ENCODE assay signal across 1 cellular context in genomic region chr2:48114256-48114655, GRCh38.
TF ChIP-seq lines count a peak whose summit lies in the region.

No MANE protein-coding gene starts in this region.

TF ChIP-seq in HEK293, 187 proteins besides CTCF, POLR2A, EP300 and RAD21 (continued from another document):
- TF ChIP-seq ZNF518A (tag by site-specific recombination; conservative IDR thresholded peaks at IDR 0.05; ENCODE audit: low read depth) (peak; percentile 53), ZNF184 (tag by site-specific recombination; IDR thresholded peaks at IDR 0.05) (0 out of 2 replicates have a peak, but pooled peaks have one; percentile 23), ZNF324 (tag by site-specific recombination; IDR thresholded peaks at IDR 0.05) (0 out of 2 replicates have a peak, but pooled peaks have one; percentile 57), BCL11A (tag by site-specific recombination; IDR thresholded peaks at IDR 0.05; ENCODE audit: low read depth) (no peak), ZFP3 (tag by site-specific recombination; IDR thresholded peaks at IDR 0.05; ENCODE audit: low read depth) (no peak), GFI1B (tag by site-specific recombination; IDR thresholded peaks at IDR 0.05) (no peak), ZNF585B (tag by site-specific recombination; IDR thresholded peaks at IDR 0.05) (no peak), TCF7L2 (IDR thresholded peaks at IDR 0.05; ENCODE audit: borderline replicate concordance, low read depth, low read length) (no peak), ZNF366 (tag by site-specific recombination; conservative IDR thresholded peaks at IDR 0.05) (peak; percentile 72), ZBTB11 (tag by site-specific recombination; conservative IDR thresholded peaks at IDR 0.05; ENCODE audit: low read depth) (no peak), SCRT2 (tag by site-specific recombination; IDR thresholded peaks at IDR 0.05) (0 out of 2 replicates have a peak, but pooled peaks have one; percentile 26), ZNF18 (tag by site-specific recombination; IDR thresholded peaks at IDR 0.05) (no peak), ZNF2 (tag by site-specific recombination; IDR thresholded peaks at IDR 0.05) (no peak), KLF7 (tag by site-specific recombination; IDR thresholded peaks at IDR 0.05; ENCODE audit: borderline replicate concordance) (peak; percentile 23; the same call in 1 of the 2 replicates), OSR2 (tag by site-specific recombination; IDR thresholded peaks at IDR 0.05) (no peak), ZNF112 (tag by site-specific recombination; IDR thresholded peaks at IDR 0.05) (no peak), SP7 (tag by site-specific recombination; IDR thresholded peaks at IDR 0.05) (peak; percentile 73), ZBTB21 (tag by site-specific recombination; IDR thresholded peaks at IDR 0.05) (peak; percentile 97), SCRT1 (tag by site-specific recombination; IDR thresholded peaks at IDR 0.05; ENCODE audit: borderline replicate concordance) (no peak), ZNF701 (tag by site-specific recombination; IDR thresholded peaks at IDR 0.05) (no peak), ZNF26 (tag by site-specific recombination; IDR thresholded peaks at IDR 0.05) (no peak), ZNF394 (tag by site-specific recombination; IDR thresholded peaks at IDR 0.05; ENCODE audit: borderline replicate concordance) (peak; percentile 14; the same call in 1 of the 2 replicates), ZFP37 (tag by site-specific recombination; IDR thresholded peaks at IDR 0.05) (0 out of 2 replicates have a peak, but pooled peaks have one; percentile 53), ATF2 (tag by site-specific recombination; IDR thresholded peaks at IDR 0.05; ENCODE audit: low read depth) (peak; percentile 62; the same call in 1 of the 2 replicates), ZNF677 (tag by site-specific recombination; IDR thresholded peaks at IDR 0.05) (no peak), ZNF423 (tag by site-specific recombination; IDR thresholded peaks at IDR 0.05) (no peak), ZNF248 (tag by site-specific recombination; IDR thresholded peaks at IDR 0.05) (no peak), ZNF433 (tag by site-specific recombination; IDR thresholded peaks at IDR 0.05; ENCODE audit: low read depth) (no peak), ZXDB (tag by site-specific recombination; IDR thresholded peaks at IDR 0.05) (no peak), ZNF549 (tag by site-specific recombination; IDR thresholded peaks at IDR 0.05) (no peak)
TF ChIP-seq in HEK293: peak in this region for 25.
